ENCODE assay signal across 29 cellular contexts in genomic region chr12:34372003-34372402, GRCh38.
DNase-seq lines count a peak whose midpoint lies in the region; ATAC-seq, FAIRE-seq and TF ChIP-seq lines count a peak whose summit lies in the region.
"Had no signal": no experiment of that assay in that cellular context is flagged by ENCODE, and none has a peak within 500 bp of the region (broad histone marks: within the 10 kb centered on the region; RNA-seq: fewer than 3 reads in every experiment).

No MANE protein-coding gene starts in this region.

- no peaks in the 10 kb centered on the region for H3K36me3 ChIP-seq in K562 (ENCODE audit: control insufficient read depth, insufficient read depth, low read length)
- H3K36me3 ChIP-seq: BE2C; BLaER1; BLaER1 treated with 17β-estradiol and CSF1 and Interleukin-3, amounts not matched to agents 10 nM and 100 nM had no signal

- H2AFZ ChIP-seq in K562 (ENCODE audit: low read depth, low read length), result peak overlapping the region; percentile 33; the same call in 1 of the 2 replicates

- no peaks in the 10 kb centered on the region for H3K9me3 ChIP-seq in K562 (replicated peaks; ENCODE audit: control insufficient read depth, insufficient read depth, low read depth, low read length)
- H3K9me3 ChIP-seq: A549, BE2C had no signal

- no peak for DNase-seq in K562 (ENCODE audit: extremely low read depth in 1 of 4, low spot score in 3 of 4)
- no peak for DNase-seq in activated CD4-positive, alpha-beta T cell treated with anti-CD3 and anti-CD28 coated beads for 4 hours
- DNase-seq: 8988T; ACHN; AML-193; BE2C; C1 segment of cervical spinal cord; Caco-2; Calu3; CD4-positive, alpha-beta memory T cell; CD4-positive, alpha-beta T cell; CD4-positive, CD25-positive, alpha-beta regulatory T cell; CD8-positive, alpha-beta memory T cell; CD8-positive, alpha-beta T cell; COR-L47; DMS 273 treated with DMSO at 0.1 percent for 48 hours; DMS153; DMS53; DMS79; DMS79 treated with DMSO at 0.1 percent for 48 hours; DND-41; EL had no signal

- no peak for TF ChIP-seq CTCF in K562 (IDR thresholded peaks at IDR 0.05 in 2 of 3, conservative IDR thresholded peaks at IDR 0.05 in 1 of 3; ENCODE audit: insufficient read depth in 2 of 3, low read depth in 1 of 3, low read length in 3 of 3)

- peaks cover 0 to 38% of the 10 kb centered on the region in 2 experiments; a peak in 4 of 5 replicates for H3K4me1 ChIP-seq in K562 (replicated peaks in 1 of 2; ENCODE audit: control insufficient read depth in 2 of 2, insufficient read depth in 2 of 2, low read length in 2 of 2)
- H3K4me1 ChIP-seq: A549, BE2C, Caco-2 had no signal

- WGBS in K562 (ENCODE audit: insufficient coverage, low coverage, missing lambda C conversion rate), result 2% methylated on average over 20 of the region's 21 CpGs

- no peak for ATAC-seq in K562
- ATAC-seq: CD8-positive, alpha-beta T cell had no signal

- H4K20me1 ChIP-seq in K562 (replicated peaks; ENCODE audit: control insufficient read depth, insufficient read depth, low read length), result 0 out of 2 replicates have a peak, but pooled peaks cover 4% of the 10 kb centered on the region
- H4K20me1 ChIP-seq: BLaER1; BLaER1 treated with 17β-estradiol and CSF1 and Interleukin-3, amounts not matched to agents 10 nM and 100 nM had no signal

- TF ChIP-seq POLR2A in K562 (conservative IDR thresholded peaks at IDR 0.05), result no peak

- POLR2A ChIA-PET in K562 (lab: Yijun Ruan, JAX), result no interaction called here

- H3K79me2 ChIP-seq in K562 (ENCODE audit: control insufficient read depth, insufficient read depth, low read length), result no peaks in the 10 kb centered on the region

- no peak for TF ChIP-seq RAD21 in K562 (CRISPR knock-in tag; conservative IDR thresholded peaks at IDR 0.05 in 1 of 2, IDR thresholded peaks at IDR 0.05 in 1 of 2)

- no peak for FAIRE-seq in K562 (lab: Jason Lieb, UNC)
- FAIRE-seq: A204.1, A549, D721Med had no signal

- TF ChIP-seq EP300 in K562 (IDR thresholded peaks at IDR 0.05; ENCODE audit: low read length), result no peak

- no peaks in the 10 kb centered on the region for H3K9me1 ChIP-seq in K562 (ENCODE audit: control insufficient read depth, insufficient read depth, low read length)

- no peak overlapping the region for H3K27ac ChIP-seq in K562 (ENCODE audit: extremely low read depth, low read depth, low read length)
- H3K27ac ChIP-seq: 22Rv1; A549; BLaER1; BLaER1 treated with 17β-estradiol and CSF1 and Interleukin-3, amounts not matched to agents 10 nM and 100 nM; C4-2B had no signal

- peak overlapping the region in 1 of 2 experiments; percentile 50; a peak in 2 of 4 replicates for H3K9ac ChIP-seq in K562 (ENCODE audit: insufficient read depth in 1 of 2, low read depth in 2 of 2, low read length in 2 of 2)
- H3K9ac ChIP-seq: BLaER1; BLaER1 treated with 17β-estradiol and CSF1 and Interleukin-3, amounts not matched to agents 10 nM and 100 nM had no signal

- intact Hi-C loops in K562 (cut with micrococcal nuclease), result no loop called here

- BruUV-seq in K562 (replicated peaks; lab: Mats Ljungman, UMichigan), result no TSS peak

- H3K27me3 ChIP-seq in K562 (ENCODE audit: control insufficient read depth in 2 of 2, insufficient read depth in 2 of 2, low read length in 2 of 2), result peaks cover 9 to 67% of the 10 kb centered on the region in 2 experiments; a peak in 4 of 5 replicates
- H3K27me3 ChIP-seq: BLaER1 had no signal

- no peak overlapping the region; the same call in 1 of the 2 replicates for H3K4me2 ChIP-seq in K562 (ENCODE audit: insufficient read depth, low read length)
- H3K4me2 ChIP-seq: BLaER1; BLaER1 treated with 17β-estradiol and CSF1 and Interleukin-3, amounts not matched to agents 10 nM and 100 nM had no signal

- no peak overlapping the region for H3K4me3 ChIP-seq in K562
- H3K4me3 ChIP-seq: A549; BLaER1; BLaER1 treated with 17β-estradiol and CSF1 and Interleukin-3, amounts not matched to agents 10 nM and 100 nM had no signal

- in situ Hi-C loops in K562 (cut with MboI), result no loop called here

- CTCF ChIA-PET in K562 (lab: Yijun Ruan, JAX; ENCODE audit: low intra/inter-chr PET ratio), result no interaction called here

TF ChIP-seq in K562, 482 proteins besides CTCF, POLR2A, EP300 and RAD21:
- TF ChIP-seq AFF1 (IDR thresholded peaks at IDR 0.05; ENCODE audit: low read depth in 1 of 2, partially characterized antibody in 2 of 2) (no peak), NRF1 (conservative IDR thresholded peaks at IDR 0.05 in 1 of 2, IDR thresholded peaks at IDR 0.05 in 1 of 2) (peak; percentile 73 to 78), FUS (optimal IDR thresholded peaks at IDR 0.05; ENCODE audit: low read depth, low read length) (no peak), ARID1B (IDR thresholded peaks at IDR 0.05) (no peak)
